Comparison of ENCODE assay signal across 20 cellular contexts in genomic region chr2:205827809-205828208, GRCh38.
"Had no signal": no experiment of that assay in that cellular context is flagged by ENCODE, and none has a peak within 500 bp of the region (broad histone marks: within the 10 kb centered on the region; RNA-seq: fewer than 3 reads in every experiment).

No MANE protein-coding gene starts in this region.

- H3K9me3 Mint-ChIP-seq: activated naive CD4-positive, alpha-beta T cell treated with anti-CD3 and anti-CD28 coated beads, Interleukin-2, amount 50 U/mL, for 24 hours; effector memory CD8-positive, alpha-beta T cell; stimulated activated effector memory CD8-positive, alpha-beta T cell treated with anti-CD3 and anti-CD28 coated beads, Interleukin-12 subunit alpha, Interleukin-12 subunit beta, amount 100 ng/mL, for 72 hours had no signal

- H3K27ac Mint-ChIP-seq: activated naive CD4-positive, alpha-beta T cell treated with anti-CD3 and anti-CD28 coated beads, Interleukin-2, amount 50 U/mL, for 24 hours; dendritic cell treated with granulocyte-macrophage colony-stimulating factor and Interleukin-4, amounts not matched to agents 40 ng/mL and 50 ng/mL, for 4 days; effector memory CD8-positive, alpha-beta T cell; progenitor cell of endocrine pancreas; stimulated activated effector memory CD8-positive, alpha-beta T cell treated with anti-CD3 and anti-CD28 coated beads, Interleukin-12 subunit alpha, Interleukin-12 subunit beta, amount 100 ng/mL, for 72 hours; WTC11 had no signal

- H3K27ac ChIP-seq: ascending aorta, brain microvascular endothelial cell, left ventricle myocardium inferior, stomach, transverse colon had no signal

- H3K36me3 ChIP-seq: ascending aorta, brain microvascular endothelial cell, esophagus muscularis mucosa, left ventricle myocardium inferior, stomach, transverse colon had no signal

- H3K9me3 ChIP-seq: ascending aorta, esophagus muscularis mucosa, left ventricle myocardium inferior, transverse colon had no signal

- H3K4me3 ChIP-seq: ascending aorta, esophagus muscularis mucosa, left ventricle myocardium inferior, stomach, transverse colon had no signal

- H3K36me3 Mint-ChIP-seq: stimulated activated effector memory CD8-positive, alpha-beta T cell treated with anti-CD3 and anti-CD28 coated beads, Interleukin-12 subunit alpha, Interleukin-12 subunit beta, amount 100 ng/mL, for 72 hours had no signal

- DNase-seq: activated gamma-delta T cell treated with Interleukin-2 at 50 U/mL for 16 hours; activated T-cell treated with anti-CD3 and anti-CD28 coated beads, Interleukin-2, amount 50 U/mL, for 1 hour; brain microvascular endothelial cell; caudate nucleus; effector memory CD8-positive, alpha-beta T cell; glutamatergic neuron; hippocampal formation; kidney glomerular epithelial cell; left ventricle myocardium inferior; stimulated activated CD4-positive, alpha-beta T cell treated with anti-CD3 and anti-CD28 coated beads, Interleukin-12 subunit alpha, Interleukin-12 subunit beta, amount 100 ng/mL, for 4 hours; stomach; T-helper 9 cell; transverse colon had no signal

- H3K27me3 Mint-ChIP-seq: dendritic cell treated with granulocyte-macrophage colony-stimulating factor and Interleukin-4, amounts not matched to agents 40 ng/mL and 50 ng/mL, for 4 days had no signal

- H3K4me3 Mint-ChIP-seq: activated naive CD4-positive, alpha-beta T cell treated with anti-CD3 and anti-CD28 coated beads, Interleukin-2, amount 50 U/mL, for 24 hours; dendritic cell treated with granulocyte-macrophage colony-stimulating factor and Interleukin-4, amounts not matched to agents 40 ng/mL and 50 ng/mL, for 4 days; effector memory CD8-positive, alpha-beta T cell; stimulated activated effector memory CD8-positive, alpha-beta T cell treated with anti-CD3 and anti-CD28 coated beads, Interleukin-12 subunit alpha, Interleukin-12 subunit beta, amount 100 ng/mL, for 72 hours; WTC11 had no signal

- H3K4me1 ChIP-seq: ascending aorta, left ventricle myocardium inferior, stomach, transverse colon had no signal

- H3K4me1 Mint-ChIP-seq: activated naive CD4-positive, alpha-beta T cell treated with anti-CD3 and anti-CD28 coated beads, Interleukin-2, amount 50 U/mL, for 24 hours; stimulated activated effector memory CD8-positive, alpha-beta T cell treated with anti-CD3 and anti-CD28 coated beads, Interleukin-12 subunit alpha, Interleukin-12 subunit beta, amount 100 ng/mL, for 72 hours had no signal

- H3K27me3 ChIP-seq: ascending aorta, brain microvascular endothelial cell, esophagus muscularis mucosa, stomach, transverse colon had no signal
